ENCODE assay signal across 19 cellular contexts in genomic region chr11:14045417-14045816, GRCh38.
DNase-seq lines count a peak whose midpoint lies in the region; ATAC-seq, FAIRE-seq and TF ChIP-seq lines count a peak whose summit lies in the region.
"Had no signal": no experiment of that assay in that cellular context is flagged by ENCODE, and none has a peak within 500 bp of the region (broad histone marks: within the 10 kb centered on the region; RNA-seq: fewer than 3 reads in every experiment).

No MANE protein-coding gene starts in this region.

- CTCF ChIA-PET in WTC11 (lab: Charles Lee): no interaction called here

- H3K36me3 ChIP-seq in kidney (ENCODE audit: control insufficient read depth in 1 of 2, insufficient read depth in 2 of 2, low read length in 2 of 2): no peaks in the 10 kb centered on the region

- no peaks in the 10 kb centered on the region for H3K27me3 Mint-ChIP-seq in WTC11 (ENCODE audit: low read depth)

- no peak overlapping the region for H3K27ac Mint-ChIP-seq in WTC11
- H3K27ac Mint-ChIP-seq: CD4-positive, alpha-beta memory T cell had no signal

- H3K4me3 Mint-ChIP-seq in WTC11: no peak overlapping the region
- H3K4me3 Mint-ChIP-seq: CD4-positive, alpha-beta memory T cell had no signal

- H3K9ac ChIP-seq in kidney (ENCODE audit: low read length in 2 of 2): no peak overlapping the region
- H3K9ac ChIP-seq: GM23248 had no signal

- peak; percentile 79 for FAIRE-seq in G401.6 (lab: Jason Lieb, UNC)
- FAIRE-seq in kidney (lab: Jason Lieb, UNC): peak; percentile 82
- FAIRE-seq: GM12892, H1 had no signal

- no peaks in the 10 kb centered on the region for H3K9me3 Mint-ChIP-seq in WTC11

- ATAC-seq in WTC11 (no peak), left lobe of liver (no peak), HG02884 (IDR thresholded peaks at IDR 0.05; ENCODE audit: unreplicated experiment) (no peak), HG02571 (IDR thresholded peaks at IDR 0.05; ENCODE audit: unreplicated experiment) (no peak)

- no peaks in the 10 kb centered on the region for H3K36me3 Mint-ChIP-seq in WTC11
- H3K36me3 Mint-ChIP-seq: CD4-positive, alpha-beta memory T cell had no signal

- no peaks in the 10 kb centered on the region for H3K4me1 ChIP-seq in kidney (ENCODE audit: control insufficient read depth in 1 of 2, insufficient read depth in 1 of 2, low read depth in 1 of 2, low read length in 2 of 2)

- H3K9me3 ChIP-seq in kidney (ENCODE audit: control insufficient read depth in 1 of 2, low read length in 2 of 2): no peaks in the 10 kb centered on the region

- no peak for TF ChIP-seq CTCF in WTC11 (IDR thresholded peaks at IDR 0.05)
- TF ChIP-seq CTCF in kidney (IDR thresholded peaks at IDR 0.05; ENCODE audit: borderline replicate concordance, extremely low read depth, insufficient read depth): no peak

- intact Hi-C loops in kidney (cut with DNase I): no loop called here

- H3K4me1 Mint-ChIP-seq in WTC11: 0 out of 2 replicates have a peak, but pooled peaks cover 7% of the 10 kb centered on the region
- H3K4me1 Mint-ChIP-seq: CD4-positive, alpha-beta memory T cell had no signal

- no peak overlapping the region for H3K27ac ChIP-seq in kidney (ENCODE audit: low read depth in 2 of 2, low read length in 2 of 2)
- H3K27ac ChIP-seq: GM23248 had no signal

- DNase-seq in WTC11 (ENCODE audit: low spot score) (no peak), kidney (no peak), left lobe of liver (ENCODE audit: low spot score) (no peak), UCSD-AML1 (lab: John Stamatoyannopoulos, UW; ENCODE audit: unreplicated experiment) (no peak)
- DNase-seq: 8988T; C1 segment of cervical spinal cord; Calu3; CD4-positive, alpha-beta memory T cell; COR-L47; DMS53; DMS79 treated with DMSO at 0.1 percent for 48 hours; GM23248; H7; HCEC 1CT had no signal

- H3K4me3 ChIP-seq in kidney (ENCODE audit: low read length in 2 of 2): no peak overlapping the region
- H3K4me3 ChIP-seq: GM23248 had no signal

- POLR2A ChIA-PET in WTC11 (lab: Charles Lee): no interaction called here

TF ChIP-seq in WTC11, 78 proteins besides CTCF, POLR2A, EP300 and RAD21:
- TF ChIP-seq FOXP4 (CRISPR knock-in tag; IDR thresholded peaks at IDR 0.05): no peak
- TF ChIP-seq HMGA2 (CRISPR knock-in tag; IDR thresholded peaks at IDR 0.05): peak; percentile 94; the same call in 1 of the 2 replicates
- TF ChIP-seq ZNF281 (CRISPR knock-in tag; IDR thresholded peaks at IDR 0.05): no peak
- no peak for TF ChIP-seq ZNF423 (CRISPR knock-in tag; IDR thresholded peaks at IDR 0.05)
- no peak for TF ChIP-seq CREB1 (CRISPR knock-in tag; IDR thresholded peaks at IDR 0.05)
- no peak for TF ChIP-seq ETV6 (CRISPR knock-in tag; IDR thresholded peaks at IDR 0.05)
- no peak for TF ChIP-seq ATF1 (CRISPR knock-in tag; IDR thresholded peaks at IDR 0.05)
TF ChIP-seq in WTC11: peak in this region for 1.
